ENCODE assay signal across 8 cellular contexts in the genomic region with DNA sequence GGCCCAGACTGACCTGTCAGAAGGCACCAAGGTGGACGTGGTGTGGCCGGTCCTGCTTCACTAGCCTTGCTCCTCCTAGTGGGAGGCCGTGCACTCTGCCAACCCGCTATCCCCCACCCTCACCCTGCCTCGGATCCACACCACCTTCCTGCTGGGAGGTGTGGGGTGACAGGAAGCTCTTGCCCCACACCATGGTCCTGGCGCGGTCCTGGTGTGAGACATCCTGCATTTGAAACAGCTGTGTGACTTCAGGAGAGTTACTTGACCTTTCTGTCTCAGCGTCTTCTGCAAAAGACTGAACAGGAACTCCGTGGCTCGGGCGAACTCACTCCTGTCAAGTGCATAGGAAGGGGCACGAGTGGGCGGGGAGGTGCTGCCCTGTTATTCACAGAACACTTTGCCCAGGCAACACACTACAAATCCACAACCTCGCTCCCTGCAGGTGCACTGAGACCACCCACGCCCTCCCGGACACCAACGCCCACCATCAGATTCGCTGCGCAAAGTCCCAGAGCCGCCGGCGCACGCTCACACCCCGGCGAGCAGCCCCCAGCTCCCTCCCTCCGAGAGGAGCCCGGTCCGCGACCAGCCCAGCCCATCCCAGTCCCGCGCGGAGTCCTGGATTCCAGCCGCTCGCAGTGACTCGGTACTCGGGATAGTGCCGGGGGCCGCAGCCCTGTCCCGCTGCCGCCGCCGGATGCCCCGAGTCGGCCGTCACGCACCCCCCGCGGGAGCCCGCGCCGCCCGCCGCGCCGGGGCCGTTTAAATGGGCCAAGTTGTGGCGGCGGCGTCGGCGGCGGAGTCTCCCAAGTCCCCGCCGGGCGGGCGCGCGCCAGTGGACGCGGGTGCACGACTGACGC. TPM values are rescaled to one million over a fixed set of nuclear protein-coding genes. Genes with fewer than 3 reads are reported as not detected.
A peak's percentile ranks its signal among the peaks of the same experiment; 100 is the strongest.
DNase-seq lines count a peak whose midpoint lies in the region; ATAC-seq and TF ChIP-seq lines count a peak whose summit lies in the region.

A gene with protein sequence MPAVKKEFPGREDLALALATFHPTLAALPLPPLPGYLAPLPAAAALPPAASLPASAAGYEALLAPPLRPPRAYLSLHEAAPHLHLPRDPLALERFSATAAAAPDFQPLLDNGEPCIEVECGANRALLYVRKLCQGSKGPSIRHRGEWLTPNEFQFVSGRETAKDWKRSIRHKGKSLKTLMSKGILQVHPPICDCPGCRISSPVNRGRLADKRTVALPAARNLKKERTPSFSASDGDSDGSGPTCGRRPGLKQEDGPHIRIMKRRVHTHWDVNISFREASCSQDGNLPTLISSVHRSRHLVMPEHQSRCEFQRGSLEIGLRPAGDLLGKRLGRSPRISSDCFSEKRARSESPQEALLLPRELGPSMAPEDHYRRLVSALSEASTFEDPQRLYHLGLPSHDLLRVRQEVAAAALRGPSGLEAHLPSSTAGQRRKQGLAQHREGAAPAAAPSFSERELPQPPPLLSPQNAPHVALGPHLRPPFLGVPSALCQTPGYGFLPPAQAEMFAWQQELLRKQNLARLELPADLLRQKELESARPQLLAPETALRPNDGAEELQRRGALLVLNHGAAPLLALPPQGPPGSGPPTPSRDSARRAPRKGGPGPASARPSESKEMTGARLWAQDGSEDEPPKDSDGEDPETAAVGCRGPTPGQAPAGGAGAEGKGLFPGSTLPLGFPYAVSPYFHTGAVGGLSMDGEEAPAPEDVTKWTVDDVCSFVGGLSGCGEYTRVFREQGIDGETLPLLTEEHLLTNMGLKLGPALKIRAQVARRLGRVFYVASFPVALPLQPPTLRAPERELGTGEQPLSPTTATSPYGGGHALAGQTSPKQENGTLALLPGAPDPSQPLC (plus strand): TSS at position 793 of the 860 bp plus-strand sequence. CDS start 509 bp downstream, outside the sequence.

- H3K27me3 ChIP-seq in BE2C: no peaks in the 10 kb centered on the region; the same call in none of the 2 replicates
- peaks cover 100% of the 10 kb centered on the region for H3K27me3 ChIP-seq in HUES64 (ENCODE audit: insufficient read depth, low read length)
- peaks cover 10% of the 10 kb centered on the region for H3K27me3 ChIP-seq in SJCRH30
- peaks cover 34 to 95% (median 55%) of the 10 kb centered on the region in 9 donors for H3K27me3 ChIP-seq in heart left ventricle
- H3K27me3 ChIP-seq in trophoblast cell (ENCODE audit: insufficient read depth, low read length): peaks cover 15% of the 10 kb centered on the region
- H3K27me3 ChIP-seq in upper lobe of right lung: peaks cover 83% of the 10 kb centered on the region

- peak within 1 kb of the TSS; percentile 54 for H2BK120ac ChIP-seq in trophoblast cell (ENCODE audit: insufficient read depth, low read length, poor library complexity)

- WGBS in HUES64: 3% methylated on average over 72 of the region's 72 CpGs
- 5 to 10% (median 8%) methylated on average over 22 to 72 of the region's 72 CpGs for WGBS in heart left ventricle, 4 donors
- WGBS in trophoblast cell (ENCODE audit: extremely low coverage, insufficient coverage, insufficient read length): no CpG with 5 or more reads among the region's 72 CpGs

- H3K9ac ChIP-seq in HUES64 (ENCODE audit: low read depth, low read length) (no peak within 1 kb of the TSS; the same call in 1 of the 2 replicates), trophoblast cell (ENCODE audit: low read length) (peak within 1 kb of the TSS; percentile 68)

- H3K27ac Mint-ChIP-seq in activated naive CD8-positive, alpha-beta T cell treated with anti-CD3 and anti-CD28 coated beads, Interleukin-2, amount 50 U/mL, for 24 hours: no peak within 1 kb of the TSS

- H4K91ac ChIP-seq in trophoblast cell (ENCODE audit: low read depth, low read length): peak within 1 kb of the TSS; percentile 83

- H3K27ac ChIP-seq in HUES64 (ENCODE audit: low read depth, low read length) (no peak within 1 kb of the TSS), SJCRH30 (peak within 1 kb of the TSS; percentile 8; the same call in 1 of the 2 replicates), heart left ventricle (peak within 1 kb of the TSS in 3 of 12 donors; percentile 29 to 53 (median 43)), trophoblast cell (ENCODE audit: low read depth, low read length) (peak within 1 kb of the TSS; percentile 5), upper lobe of right lung (no peak within 1 kb of the TSS)

- peak; percentile 19 for TF ChIP-seq CTCF in BE2C (IDR thresholded peaks at IDR 0.05; ENCODE audit: low read depth, low read length)
- no peak for TF ChIP-seq CTCF in heart left ventricle (IDR thresholded peaks at IDR 0.05)
- no peak for TF ChIP-seq CTCF in upper lobe of right lung (IDR thresholded peaks at IDR 0.05)

- H3K14ac ChIP-seq in trophoblast cell (ENCODE audit: low read length): peak within 1 kb of the TSS; percentile 14

- H3K4me1 Mint-ChIP-seq in activated naive CD8-positive, alpha-beta T cell treated with anti-CD3 and anti-CD28 coated beads, Interleukin-2, amount 50 U/mL, for 24 hours: peaks cover 17% of the 10 kb centered on the region

- H4K12ac ChIP-seq in trophoblast cell (ENCODE audit: low read depth, low read length): no peak within 1 kb of the TSS

- H3K27me3 Mint-ChIP-seq in activated naive CD8-positive, alpha-beta T cell treated with anti-CD3 and anti-CD28 coated beads, Interleukin-2, amount 50 U/mL, for 24 hours: peaks cover 61% of the 10 kb centered on the region

- no peak for TF ChIP-seq POLR2A in heart left ventricle (IDR thresholded peaks at IDR 0.05)

- no peaks in the 10 kb centered on the region for H3K9me3 Mint-ChIP-seq in activated naive CD8-positive, alpha-beta T cell treated with anti-CD3 and anti-CD28 coated beads, Interleukin-2, amount 50 U/mL, for 24 hours

- H2AFZ ChIP-seq in trophoblast cell (ENCODE audit: insufficient read depth, low read length, poor library complexity): no peak within 1 kb of the TSS

- no peaks in the 10 kb centered on the region for H3K36me3 Mint-ChIP-seq in activated naive CD8-positive, alpha-beta T cell treated with anti-CD3 and anti-CD28 coated beads, Interleukin-2, amount 50 U/mL, for 24 hours (ENCODE audit: low read depth)

- peak within 1 kb of the TSS; percentile 80 for H3K4me2 ChIP-seq in trophoblast cell (ENCODE audit: low read length)

- no peaks in the 10 kb centered on the region for H3K9me3 ChIP-seq in BE2C
- H3K9me3 ChIP-seq in HUES64 (ENCODE audit: insufficient read depth, low read depth, low read length): no peaks in the 10 kb centered on the region
- no peaks in the 10 kb centered on the region for H3K9me3 ChIP-seq in SJCRH30 (replicated peaks)
- H3K9me3 ChIP-seq in heart left ventricle: no peaks in the 10 kb centered on the region
- H3K9me3 ChIP-seq in trophoblast cell (ENCODE audit: insufficient read depth, low read depth, low read length): peaks cover 12% of the 10 kb centered on the region
- H3K9me3 ChIP-seq in upper lobe of right lung: no peaks in the 10 kb centered on the region

- peaks cover 3% of the 10 kb centered on the region for H3K79me2 ChIP-seq in trophoblast cell (ENCODE audit: control insufficient read depth, insufficient read depth, low read length, poor library complexity)

- peak; percentile 87 for DNase-seq in BE2C
- peak; percentile 84 to 86 for DNase-seq in SJCRH30
- DNase-seq in activated naive CD8-positive, alpha-beta T cell treated with anti-CD3 and anti-CD28 coated beads, Interleukin-2, amount 50 U/mL, for 24 hours: peak; percentile 70
- DNase-seq in heart left ventricle: peak; percentile 85 to 93 (median 90)
- DNase-seq in trophoblast cell: peak in 1 of 2 donors; percentile 84
- DNase-seq in upper lobe of right lung: peak; percentile 90

- H3K23ac ChIP-seq in trophoblast cell (ENCODE audit: low read length): no peak within 1 kb of the TSS

- H4K8ac ChIP-seq in trophoblast cell (ENCODE audit: low read depth, low read length): peak within 1 kb of the TSS; percentile 19

- H2BK5ac ChIP-seq in trophoblast cell (ENCODE audit: low read depth, low read length, poor library complexity): peak within 1 kb of the TSS; percentile 10

- intact Hi-C loops in heart left ventricle (cut with DNase I) (no loop called here), upper lobe of right lung (cut with DNase I) (no loop called here)

- peak within 1 kb of the TSS; percentile 73 for H3K4me3 Mint-ChIP-seq in activated naive CD8-positive, alpha-beta T cell treated with anti-CD3 and anti-CD28 coated beads, Interleukin-2, amount 50 U/mL, for 24 hours

- ATAC-seq in activated naive CD8-positive, alpha-beta T cell treated with anti-CD3 and anti-CD28 coated beads, Interleukin-2, amount 50 U/mL, for 24 hours: no peak
- ATAC-seq in heart left ventricle (peak in 3 of 4 donors; percentile 52 to 74 (median 63)), upper lobe of right lung (peak; percentile 74), HG03175 (IDR thresholded peaks at IDR 0.05; ENCODE audit: unreplicated experiment) (no peak)

- H2BK12ac ChIP-seq in trophoblast cell (ENCODE audit: low read length): peak within 1 kb of the TSS; percentile 0

- peaks cover 5% of the 10 kb centered on the region for H3K36me3 ChIP-seq in BE2C
- H3K36me3 ChIP-seq in HUES64 (ENCODE audit: insufficient read depth, low read length): no peaks in the 10 kb centered on the region
- H3K36me3 ChIP-seq in SJCRH30: no peaks in the 10 kb centered on the region
- no peaks in the 10 kb centered on the region for H3K36me3 ChIP-seq in heart left ventricle
- peaks cover 7 to 8% of the 10 kb centered on the region in 2 experiments for H3K36me3 ChIP-seq in trophoblast cell (ENCODE audit: control insufficient read depth in 1 of 2, insufficient read depth in 2 of 2, low read length in 2 of 2)
- H3K36me3 ChIP-seq in upper lobe of right lung: no peaks in the 10 kb centered on the region

- peaks cover 31% of the 10 kb centered on the region for H3K4me1 ChIP-seq in BE2C
- peaks cover 9% of the 10 kb centered on the region for H3K4me1 ChIP-seq in HUES64 (ENCODE audit: insufficient read depth, low read length)
- H3K4me1 ChIP-seq in SJCRH30: peaks cover 20% of the 10 kb centered on the region
- H3K4me1 ChIP-seq in heart left ventricle: peaks cover 0 to 50% (median 33%) of the 10 kb centered on the region in 12 donors
- H3K4me1 ChIP-seq in trophoblast cell (ENCODE audit: control insufficient read depth in 1 of 2, insufficient read depth in 2 of 2, low read length in 2 of 2): peaks cover 21 to 38% of the 10 kb centered on the region in 2 experiments
- H3K4me1 ChIP-seq in upper lobe of right lung: peaks cover 33% of the 10 kb centered on the region

- H3K4me3 ChIP-seq in BE2C (ENCODE audit: low read depth, low read length): peak within 1 kb of the TSS; percentile 57
- peak within 1 kb of the TSS; percentile 45 for H3K4me3 ChIP-seq in HUES64 (ENCODE audit: low read length)
- H3K4me3 ChIP-seq in SJCRH30: peak within 1 kb of the TSS; percentile 69
- H3K4me3 ChIP-seq in heart left ventricle: peak within 1 kb of the TSS; percentile 35 to 71 (median 50)
- H3K4me3 ChIP-seq in trophoblast cell (ENCODE audit: low read depth, low read length): peak within 1 kb of the TSS; percentile 82
- peak within 1 kb of the TSS; percentile 44 for H3K4me3 ChIP-seq in upper lobe of right lung

- H3K79me1 ChIP-seq in trophoblast cell (ENCODE audit: low read length): peaks cover 10% of the 10 kb centered on the region

- no peak within 1 kb of the TSS for H3K4ac ChIP-seq in trophoblast cell (ENCODE audit: low read depth, low read length)

- H2AK5ac ChIP-seq in trophoblast cell (ENCODE audit: low read length): no peak within 1 kb of the TSS

- H3K18ac ChIP-seq in trophoblast cell (ENCODE audit: low read length): peak within 1 kb of the TSS; percentile 44

RNA-seq across cellular contexts. Expression of the gene that starts here (rescaled TPM):
- 1.9 TPM for polyA plus RNA-seq in BE2C (2012; ENCODE audit: insufficient read depth, insufficient read length, low read depth)
- 2.3 TPM for polyA plus RNA-seq in HUES64 (2013, experiment 1 of 2)
- 1.1 TPM for polyA plus RNA-seq in HUES64 (2013, experiment 2 of 2)
- 39.0 and 39.2 TPM in 2 replicates for total RNA-seq in SJCRH30 (2014; rRNA removed; shearing (Covaris generic))
- 1 to 10 TPM in 4 of 9 donors, under 1 TPM in 5; 0.38 to 3.2 (median 0.96) TPM for total RNA-seq in heart left ventricle
- polyA plus RNA-seq in heart left ventricle: 1 to 10 TPM in 1 of 2 donors, under 1 TPM in 1; 0.54 to 1.3 TPM
- 16.6 and 18.4 TPM in 2 replicates for polyA plus RNA-seq in trophoblast cell (2013)
- 6.0 TPM for total RNA-seq in upper lobe of right lung

Comparison
In these comparisons a context has a peak if more than half of its experiments do, and no peak if none do; other contexts are left out.
1. H3K27ac ChIP-seq: peak in SJCRH30 (single experiment) and trophoblast cell (single experiment); none in HUES64 (single experiment) and upper lobe of right lung (single experiment).
2. ATAC-seq: peak in heart left ventricle (3 of 4) and upper lobe of right lung (single experiment); none in activated naive CD8-positive, alpha-beta T cell treated with anti-CD3 and anti-CD28 coated beads, Interleukin-2, amount 50 U/mL, for 24 hours (single experiment) and HG03175 (single experiment).
3. Peak in every context shown above with its lines, with median percentiles within 50 percentile points of each other: H3K4me3 ChIP-seq.